ENCODE assay signal across 26 cellular contexts in genomic region chr2:234635284-234635683, GRCh38.
DNase-seq lines count a peak whose midpoint lies in the region; ATAC-seq and TF ChIP-seq lines count a peak whose summit lies in the region.
"Had no signal": no experiment of that assay in that cellular context is flagged by ENCODE, and none has a peak within 500 bp of the region (broad histone marks: within the 10 kb centered on the region; RNA-seq: fewer than 3 reads in every experiment).

No MANE protein-coding gene starts in this region.

- BruUV-seq in PC-3 (replicated peaks; lab: Mats Ljungman, UMichigan), result no TSS peak

- no peaks in the 10 kb centered on the region for H3K9me2 ChIP-seq in PC-3 (replicated peaks; ENCODE audit: low read length)

- H3K4me2 ChIP-seq in PC-3 (ENCODE audit: low read length), result no peak overlapping the region
- H3K4me2 ChIP-seq: GM23338, hepatocyte had no signal

- no peaks in the 10 kb centered on the region for H3K36me3 ChIP-seq in PC-3 (ENCODE audit: low read depth, low read length)
- H3K36me3 ChIP-seq: lower lobe of right lung, neutrophil, SJSA1, upper lobe of left lung had no signal

- no peaks in the 10 kb centered on the region for H3K79me2 ChIP-seq in PC-3 (ENCODE audit: low read length)
- H3K79me2 ChIP-seq: hepatocyte had no signal

- CTCF ChIA-PET in PC-3 (lab: Charles Lee), result no interaction called here

- no peaks in the 10 kb centered on the region for H3F3A ChIP-seq in PC-3 (ENCODE audit: low read length, unreplicated experiment)

- no peak overlapping the region for H3K27ac ChIP-seq in PC-3 (ENCODE audit: low read length)
- H3K27ac ChIP-seq: hepatocyte, lower lobe of right lung, neutrophil, SJSA1, upper lobe of left lung had no signal

- H2AFZ ChIP-seq in PC-3 (ENCODE audit: low read length), result no peak overlapping the region
- H2AFZ ChIP-seq: GM23338, hepatocyte had no signal

- POLR2A ChIA-PET in PC-3 (lab: Charles Lee; ENCODE audit: unreplicated experiment), result no interaction called here

- peak; percentile 32 for DNase-seq in GM03348 (ENCODE audit: low spot score)
- no peak for DNase-seq in PC-3
- DNase-seq in fibroblast of mammary gland (ENCODE audit: low read depth), result no peak
- peak; percentile 11 for DNase-seq in pons (ENCODE audit: low spot score)
- no peak for DNase-seq in KG1 (lab: John Stamatoyannopoulos, UW)
- DNase-seq in stimulated activated CD4-positive, alpha-beta T cell treated with anti-CD3 and anti-CD28 coated beads, Interleukin-15, amount 100 ng/mL, for 24 hours, result no peak
- DNase-seq in cortex of kidney (lab: John Stamatoyannopoulos, UW), result no peak
- DNase-seq: activated CD8-positive, alpha-beta memory T cell treated with anti-CD3 and anti-CD28 coated beads for 24 hours; activated naive CD4-positive, alpha-beta T cell treated with anti-CD3 and anti-CD28 coated beads, Interleukin-2, amount 10 ng/mL, durations not matched to agents 7 days and 5 days; activated T-cell treated with anti-CD3 and anti-CD28 coated beads, Interleukin-2, amount 50 U/mL, for 48 hours; anterior cingulate cortex; cerebellar nuclear complex; effector memory CD8-positive, alpha-beta T cell; GF-D8; lower lobe of right lung; NCI-H187 treated with DMSO at 0.1 percent for 48 hours; NCI-H226; retina; stimulated activated CD4-positive, alpha-beta T cell treated with anti-CD3 and anti-CD28 coated beads, Interleukin-12 subunit alpha, Interleukin-12 subunit beta, amount 100 ng/mL, for 4 hours; stimulated activated CD8-positive, alpha-beta memory T cell treated with anti-CD3 and anti-CD28 coated beads, Interleukin-4, amount 100 ng/mL, for 48 hours; upper lobe of left lung had no signal

- no peak for ATAC-seq in PC-3
- ATAC-seq: effector memory CD8-positive, alpha-beta T cell; GM23338; K562; lower lobe of right lung had no signal

- TF ChIP-seq CTCF in PC-3 (conservative IDR thresholded peaks at IDR 0.05; ENCODE audit: low read depth, low read length) (0 out of 2 replicates have a peak, but pooled peaks have one; percentile 11), fibroblast of mammary gland (conservative IDR thresholded peaks at IDR 0.05; ENCODE audit: control insufficient read depth, insufficient read depth, low read depth, low read length) (peak; percentile 13)

- H3K4me3 ChIP-seq in PC-3 (ENCODE audit: low read length) (no peak overlapping the region), fibroblast of mammary gland (ENCODE audit: control insufficient read depth, low read depth, low read length) (no peak overlapping the region)
- H3K4me3 ChIP-seq: GM23338, hepatocyte, K562, lower lobe of right lung, SJSA1, upper lobe of left lung had no signal

- H3K9me3 ChIP-seq in PC-3 (ENCODE audit: low read length), result no peaks in the 10 kb centered on the region
- H3K9me3 ChIP-seq: lower lobe of right lung, neutrophil, SJSA1, upper lobe of left lung had no signal

- H4K20me1 ChIP-seq in PC-3 (ENCODE audit: low read length), result no peaks in the 10 kb centered on the region

- H3K27me3 ChIP-seq in PC-3 (ENCODE audit: low read length), result no peaks in the 10 kb centered on the region
- H3K27me3 ChIP-seq: hepatocyte, neutrophil, SJSA1, upper lobe of left lung had no signal

- peaks cover 21% of the 10 kb centered on the region for H3K4me1 ChIP-seq in PC-3 (ENCODE audit: insufficient read depth, low read length)
- H3K4me1 ChIP-seq: lower lobe of right lung, upper lobe of left lung had no signal

- no peak overlapping the region for H3K9ac ChIP-seq in PC-3 (ENCODE audit: low read length)

- intact Hi-C loops in PC-3 (cut with micrococcal nuclease), result no loop called here

Comparison
In these comparisons a context has a peak if more than half of its experiments do, and no peak if none do; other contexts are left out.
1. DNase-seq: peak in GM03348 (single experiment) and pons (single experiment); none in PC-3 (single experiment), fibroblast of mammary gland (single experiment), KG1 (single experiment), stimulated activated CD4-positive, alpha-beta T cell treated with anti-CD3 and anti-CD28 coated beads, Interleukin-15, amount 100 ng/mL, for 24 hours (single experiment) and cortex of kidney (single experiment).